ENCODE assay signal across 17 cellular contexts in the genomic region with DNA sequence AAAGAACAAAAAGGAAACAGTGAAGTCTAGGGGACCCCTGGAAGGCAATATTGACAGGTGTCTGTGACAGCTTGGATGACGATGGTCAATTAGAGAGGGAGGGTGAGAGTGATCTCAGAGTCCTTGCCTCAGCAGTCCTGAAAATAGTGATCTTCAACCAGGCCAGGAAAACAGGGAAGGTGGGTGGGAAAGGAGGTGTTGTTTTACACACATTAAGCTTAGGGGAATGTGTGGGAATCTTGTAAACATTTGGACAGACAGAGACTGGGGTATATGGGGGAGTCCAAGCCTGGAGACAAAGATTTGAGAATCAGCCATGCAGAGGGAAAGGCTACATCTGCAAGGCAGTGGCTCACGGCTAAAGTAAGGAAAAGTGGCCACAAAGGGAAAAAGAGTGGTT.
"Had no signal": no experiment of that assay in that cellular context is flagged by ENCODE, and none has a peak within 500 bp of the region (broad histone marks: within the 10 kb centered on the region; RNA-seq: fewer than 3 reads in every experiment).

No MANE protein-coding gene starts in this region.

- H3K36me3 Mint-ChIP-seq: stimulated activated memory B cell treated with anti-CD40 and anti-IgM and Interleukin-4, amounts not matched to agents 10 μg/mL and 1 μg/mL and 100 μg/mL, for 72 hours had no signal

- H3K4me1 Mint-ChIP-seq: stimulated activated memory B cell treated with anti-CD40 and anti-IgM and Interleukin-4, amounts not matched to agents 10 μg/mL and 1 μg/mL and 100 μg/mL, for 72 hours had no signal

- H3K4me3 Mint-ChIP-seq: stimulated activated memory B cell treated with anti-CD40 and anti-IgM and Interleukin-4, amounts not matched to agents 10 μg/mL and 1 μg/mL and 100 μg/mL, for 72 hours; stimulated activated naive CD8-positive, alpha-beta T cell treated with anti-CD3 and anti-CD28 coated beads, Interleukin-15, Interleukin-2, amounts not matched to agents 100 ng/mL and 50 ng/mL, for 24 hours had no signal

- ATAC-seq: mucosa of descending colon; naive thymus-derived CD8-positive, alpha-beta T cell; psoas muscle; sciatic nerve; stimulated activated memory B cell treated with anti-CD40 and anti-IgM and Interleukin-4, amounts not matched to agents 10 μg/mL and 1 μg/mL and 100 μg/mL, for 72 hours; upper lobe of right lung had no signal

- H3K9me3 ChIP-seq: mucosa of descending colon, psoas muscle, tibial artery, upper lobe of right lung, vagina had no signal

- H3K4me1 ChIP-seq: heart left ventricle, psoas muscle, spleen, tibial artery, upper lobe of right lung, vagina had no signal

- H3K27me3 ChIP-seq: heart left ventricle, upper lobe of right lung, vagina had no signal

- H3K9me3 Mint-ChIP-seq: stimulated activated memory B cell treated with anti-CD40 and anti-IgM and Interleukin-4, amounts not matched to agents 10 μg/mL and 1 μg/mL and 100 μg/mL, for 72 hours had no signal

- H3K36me3 ChIP-seq: heart left ventricle, spleen, tibial artery, upper lobe of right lung, vagina had no signal

- H3K27ac Mint-ChIP-seq: stimulated activated memory B cell treated with anti-CD40 and anti-IgM and Interleukin-4, amounts not matched to agents 10 μg/mL and 1 μg/mL and 100 μg/mL, for 72 hours; stimulated activated naive CD8-positive, alpha-beta T cell treated with anti-CD3 and anti-CD28 coated beads, Interleukin-15, Interleukin-2, amounts not matched to agents 100 ng/mL and 50 ng/mL, for 24 hours had no signal

- H3K4me3 ChIP-seq: heart left ventricle, mucosa of descending colon, psoas muscle, spleen, tibial artery, upper lobe of right lung, vagina had no signal

- H3K27ac ChIP-seq: heart left ventricle, psoas muscle, spleen, tibial artery, upper lobe of right lung, vagina had no signal

- DNase-seq: foreskin melanocyte; heart left ventricle; hippocampal formation; mammary epithelial cell; mucosa of descending colon; naive thymus-derived CD8-positive, alpha-beta T cell; psoas muscle; spleen; stimulated activated CD4-positive, alpha-beta T cell treated with anti-CD3 and anti-CD28 coated beads, Interleukin-15, amount 100 ng/mL, for 24 hours; stimulated activated CD4-positive, alpha-beta T cell treated with anti-CD3 and anti-CD28 coated beads, Interleukin-1b, Interleukin-23, amount 100 ng/mL, for 48 hours; stimulated activated CD4-positive, alpha-beta T cell treated with anti-CD3 and anti-CD28 coated beads, Interleukin-4, amount 100 ng/mL, for 24 hours; tibial artery; upper lobe of right lung had no signal
